11 cellular contexts compared by ENCODE assay signal in genomic region chr13:97275265-97275664, GRCh38. TPM values are rescaled to one million over a fixed set of nuclear protein-coding genes. Genes with fewer than 3 reads are reported as not detected.
DNase-seq lines count a peak whose midpoint lies in the region; ATAC-seq, FAIRE-seq and TF ChIP-seq lines count a peak whose summit lies in the region.
"Had no signal": no experiment of that assay in that cellular context is flagged by ENCODE, and none has a peak within 500 bp of the region (broad histone marks: within the 10 kb centered on the region; RNA-seq: fewer than 3 reads in every experiment).

No MANE protein-coding gene starts in this region.

- peaks cover 59% of the 10 kb centered on the region for H3K4me1 ChIP-seq in astrocyte (ENCODE audit: insufficient read depth, low read length)
- peaks cover 32 to 53% (median 37%) of the 10 kb centered on the region in 3 donors for H3K4me1 ChIP-seq in skeletal muscle tissue (ENCODE audit: control insufficient read depth in 3 of 3, insufficient read depth in 3 of 3, low read length in 3 of 3)

- H3K4me3 ChIP-seq in astrocyte (ENCODE audit: insufficient read depth, low read depth, low read length) (peak overlapping the region; percentile 34), skeletal muscle tissue (ENCODE audit: low read length in 3 of 3) (no peak overlapping the region)

- H3K4me2 ChIP-seq in astrocyte (ENCODE audit: low read length) = peak overlapping the region; percentile 82

- no peak overlapping the region for H3K27ac Mint-ChIP-seq in astrocyte (ENCODE audit: unreplicated experiment)
- H3K27ac Mint-ChIP-seq in CD4-positive, alpha-beta T cell = no peak overlapping the region
- H3K27ac Mint-ChIP-seq in nephron progenitor cell = no peak overlapping the region

- peaks cover 9% of the 10 kb centered on the region for H3K36me3 ChIP-seq in astrocyte (ENCODE audit: insufficient read depth, low read length)
- H3K36me3 ChIP-seq in skeletal muscle tissue (ENCODE audit: control insufficient read depth in 3 of 3, insufficient read depth in 3 of 3, low read length in 3 of 3) = peaks cover 4 to 5% (median 5%) of the 10 kb centered on the region in 3 donors

- H3K36me3 Mint-ChIP-seq in astrocyte (ENCODE audit: low read depth, unreplicated experiment) = peaks cover 3% of the 10 kb centered on the region
- peaks cover 44% of the 10 kb centered on the region for H3K36me3 Mint-ChIP-seq in CD4-positive, alpha-beta T cell (ENCODE audit: low read depth)
- peaks cover 19% of the 10 kb centered on the region for H3K36me3 Mint-ChIP-seq in nephron progenitor cell (ENCODE audit: low read depth)

- H3K4me1 Mint-ChIP-seq in astrocyte (ENCODE audit: low read depth, unreplicated experiment) = peaks cover 56% of the 10 kb centered on the region
- peaks cover 72% of the 10 kb centered on the region for H3K4me1 Mint-ChIP-seq in CD4-positive, alpha-beta T cell (ENCODE audit: low read depth)
- peaks cover 19% of the 10 kb centered on the region for H3K4me1 Mint-ChIP-seq in nephron progenitor cell

- no peak overlapping the region for H3K4me3 Mint-ChIP-seq in astrocyte (ENCODE audit: unreplicated experiment)
- H3K4me3 Mint-ChIP-seq in CD4-positive, alpha-beta T cell = no peak overlapping the region
- no peak overlapping the region for H3K4me3 Mint-ChIP-seq in nephron progenitor cell

- TF ChIP-seq CTCF in astrocyte (IDR thresholded peaks at IDR 0.05; ENCODE audit: insufficient read depth, low read depth, low read length) (no peak), nephron progenitor cell (IDR thresholded peaks at IDR 0.05) (no peak)
- no peak for TF ChIP-seq CTCF in CD4-positive, alpha-beta T cell (IDR thresholded peaks at IDR 0.05)

- H3K27ac ChIP-seq in astrocyte (ENCODE audit: low read depth, low read length) (peak overlapping the region; percentile 95), skeletal muscle tissue (ENCODE audit: low read depth, low read length) (peak overlapping the region; percentile 19)
- H3K27ac ChIP-seq in CD4-positive, alpha-beta T cell (ENCODE audit: low read depth, low read length) = no peak overlapping the region

- H3K9ac ChIP-seq in astrocyte (ENCODE audit: low read length) (peak overlapping the region; percentile 77), skeletal muscle tissue (ENCODE audit: low read depth in 1 of 3, low read length in 3 of 3) (no peak overlapping the region)

- POLR2A ChIA-PET in CD4-positive, alpha-beta T cell (lab: Charles Lee) = no interaction called here

- H3K9me3 ChIP-seq in astrocyte (ENCODE audit: insufficient read depth, low read depth, low read length) = no peaks in the 10 kb centered on the region
- H3K9me3 ChIP-seq in skeletal muscle tissue (ENCODE audit: control insufficient read depth in 3 of 3, low read length in 3 of 3) = no peaks in the 10 kb centered on the region
- no peaks in the 10 kb centered on the region for H3K9me3 ChIP-seq in CD4-positive, alpha-beta T cell (ENCODE audit: control insufficient read depth, low read length)

- ATAC-seq in left ventricle myocardium superior = peak; percentile 63
- ATAC-seq in CD4-positive, alpha-beta T cell (ENCODE audit: poor library complexity) = no peak

- no peaks in the 10 kb centered on the region for H3K27me3 ChIP-seq in astrocyte (ENCODE audit: insufficient read depth, low read length)
- H3K27me3 ChIP-seq in skeletal muscle tissue (ENCODE audit: control insufficient read depth in 3 of 3, insufficient read depth in 3 of 3, low read length in 3 of 3) = no peaks in the 10 kb centered on the region
- H3K27me3 ChIP-seq in CD4-positive, alpha-beta T cell (ENCODE audit: control insufficient read depth, insufficient read depth, low read length) = no peaks in the 10 kb centered on the region

- peaks cover 8% of the 10 kb centered on the region for H4K20me1 ChIP-seq in astrocyte (ENCODE audit: insufficient read depth, low read length)

- intact Hi-C loops in left ventricle myocardium superior (cut with micrococcal nuclease) = no loop called here
- intact Hi-C loops in CD4-positive, alpha-beta T cell (cut with DNase I, micrococcal nuclease) = no loop called here

- H3K79me2 ChIP-seq in astrocyte (ENCODE audit: insufficient read depth, low read length) = peaks cover 75% of the 10 kb centered on the region

- CTCF ChIA-PET in CD4-positive, alpha-beta T cell (lab: Charles Lee) = no interaction called here

- FAIRE-seq in astrocyte (lab: Jason Lieb, UNC) = peak; percentile 54

- H2AFZ ChIP-seq in astrocyte (ENCODE audit: low read depth, low read length) = no peak overlapping the region

- DNase-seq in H4 (ENCODE audit: low spot score) = peak; percentile 21
- DNase-seq in astrocyte (ENCODE audit: low read depth) = peak; percentile 86
- no peak for DNase-seq in left ventricle myocardium superior
- DNase-seq in CD4-positive, alpha-beta T cell = no peak
- DNase-seq in nephron progenitor cell = no peak
- no peak for DNase-seq in activated naive CD4-positive, alpha-beta T cell (lab: John Stamatoyannopoulos, UW)
- no peak for DNase-seq in activated T-cell treated with anti-CD3 and anti-CD28 coated beads, Interleukin-2, amount 50 U/mL, for 48 hours
- DNase-seq: activated CD4-positive, alpha-beta T cell treated with anti-CD3 and anti-CD28 coated beads for 4 hours; central memory CD4-positive, alpha-beta T cell; NCI-H774 had no signal

- H3K9me3 Mint-ChIP-seq in astrocyte (ENCODE audit: unreplicated experiment) (no peaks in the 10 kb centered on the region), nephron progenitor cell (no peaks in the 10 kb centered on the region)
- no peaks in the 10 kb centered on the region for H3K9me3 Mint-ChIP-seq in CD4-positive, alpha-beta T cell

- H3K27me3 Mint-ChIP-seq in astrocyte (ENCODE audit: low read depth, unreplicated experiment) = no peaks in the 10 kb centered on the region
- H3K27me3 Mint-ChIP-seq in CD4-positive, alpha-beta T cell = no peaks in the 10 kb centered on the region
- no peaks in the 10 kb centered on the region for H3K27me3 Mint-ChIP-seq in nephron progenitor cell (ENCODE audit: low read depth, poor library complexity)

RNA-seq across cellular contexts. Expression of gene MBNL2, which starts 53.1 kb away (rescaled TPM):
- total RNA-seq in H4 (2014; rRNA removed; shearing (Covaris generic)) = 13.7 and 28.0 TPM in 2 replicates
- total RNA-seq in astrocyte (66.5 and 70.2 TPM in 2 replicates), left ventricle myocardium superior (66.7 TPM), skeletal muscle tissue (30.3 TPM)
- 10 to 100 TPM; 35.9 to 36.0 TPM for total RNA-seq in CD4-positive, alpha-beta T cell

Comparison
In these comparisons a context has a peak if more than half of its experiments do, and no peak if none do; other contexts are left out.
1. DNase-seq: peak in H4 (single experiment) and astrocyte (single experiment); none in left ventricle myocardium superior (single experiment), CD4-positive, alpha-beta T cell (0 of 10), nephron progenitor cell (single experiment), activated naive CD4-positive, alpha-beta T cell (0 of 4) and activated T-cell treated with anti-CD3 and anti-CD28 coated beads, Interleukin-2, amount 50 U/mL, for 48 hours (0 of 2).